14 cellular contexts compared by ENCODE assay signal in genomic region chr7:106952658-106953231, GRCh38.
DNase-seq lines count a peak whose midpoint lies in the region; ATAC-seq and TF ChIP-seq lines count a peak whose summit lies in the region.
"Had no signal": no experiment of that assay in that cellular context is flagged by ENCODE, and none has a peak within 500 bp of the region (broad histone marks: within the 10 kb centered on the region; RNA-seq: fewer than 3 reads in every experiment).

No MANE protein-coding gene starts in this region.

- peak overlapping the region; percentile 64 to 89 (median 84) for H3K27ac Mint-ChIP-seq in CD14-positive monocyte
- peak overlapping the region; percentile 5 for H3K27ac Mint-ChIP-seq in nephron progenitor cell

- H3K36me3 Mint-ChIP-seq in CD14-positive monocyte (peaks cover 0 to 2% of the 10 kb centered on the region in 2 donors), nephron progenitor cell (ENCODE audit: low read depth) (no peaks in the 10 kb centered on the region)

- H3K4me1 Mint-ChIP-seq in CD14-positive monocyte: peaks cover 20% of the 10 kb centered on the region
- peaks cover 12% of the 10 kb centered on the region for H3K4me1 Mint-ChIP-seq in nephron progenitor cell

- H3K4me3 Mint-ChIP-seq in CD14-positive monocyte (peak overlapping the region in 1 of 2 donors; percentile 59), nephron progenitor cell (no peak overlapping the region)

- ATAC-seq in SK-N-SH treated with all-trans-retinoic acid at 6 μM for 48 hours (peak; percentile 59), GM19463 (IDR thresholded peaks at IDR 0.05; ENCODE audit: unreplicated experiment) (no peak), HG03457 (IDR thresholded peaks at IDR 0.05; ENCODE audit: unreplicated experiment) (no peak)
- ATAC-seq: foreskin keratinocyte, HCT116 had no signal

- TF ChIP-seq CTCF in CD14-positive monocyte (IDR thresholded peaks at IDR 0.05) (no peak), nephron progenitor cell (IDR thresholded peaks at IDR 0.05) (no peak), GM20000 (IDR thresholded peaks at IDR 0.05; ENCODE audit: extremely low read depth, missing control alignments) (no peak)

- intact Hi-C loops in CD14-positive monocyte (cut with micrococcal nuclease): no loop called here

- H3K9me3 Mint-ChIP-seq in CD14-positive monocyte (peaks cover 0 to 3% (median 0%) of the 10 kb centered on the region in 7 donors), nephron progenitor cell (no peaks in the 10 kb centered on the region)

- peaks cover 0 to 7% (median 0%) of the 10 kb centered on the region in 3 donors for H3K27me3 Mint-ChIP-seq in CD14-positive monocyte (ENCODE audit: low read depth in 3 of 3)
- H3K27me3 Mint-ChIP-seq in nephron progenitor cell (ENCODE audit: low read depth, poor library complexity): peaks cover 12% of the 10 kb centered on the region

- DNase-seq in CD14-positive monocyte (ENCODE audit: low spot score): peak; percentile 61
- DNase-seq in globus pallidus (ENCODE audit: low spot score): peak; percentile 5
- no peak for DNase-seq in nephron progenitor cell
- DNase-seq in GM20000 (ENCODE audit: low spot score): no peak
- DNase-seq in SK-N-DZ (ENCODE audit: low spot score): no peak
- DNase-seq: activated T-cell treated with anti-CD3 and anti-CD28 coated beads for 4 hours, kidney glomerular epithelial cell, NCI-H1417 treated with DMSO at 0.1 percent for 48 hours, SJCRH30 had no signal

TF ChIP-seq in SK-N-SH treated with all-trans-retinoic acid at 6 μM for 48 hours, 23 proteins besides CTCF, POLR2A, EP300 and RAD21:
- no peak for TF ChIP-seq GLIS3 (CRISPR knock-in tag; IDR thresholded peaks at IDR 0.05)
- no peak for TF ChIP-seq ZNF8 (CRISPR knock-in tag; IDR thresholded peaks at IDR 0.05)
- no peak for TF ChIP-seq ARNTL (CRISPR knock-in tag; IDR thresholded peaks at IDR 0.05; ENCODE audit: borderline replicate concordance, low read depth)
- no peak for TF ChIP-seq CSRNP3 (CRISPR knock-in tag; IDR thresholded peaks at IDR 0.05)

Comparison
In these comparisons a context has a peak if more than half of its experiments do, and no peak if none do; other contexts are left out.
1. DNase-seq: peak in CD14-positive monocyte (single experiment) and globus pallidus (single experiment); none in nephron progenitor cell (single experiment), GM20000 (single experiment) and SK-N-DZ (single experiment).